In the genomic region with DNA sequence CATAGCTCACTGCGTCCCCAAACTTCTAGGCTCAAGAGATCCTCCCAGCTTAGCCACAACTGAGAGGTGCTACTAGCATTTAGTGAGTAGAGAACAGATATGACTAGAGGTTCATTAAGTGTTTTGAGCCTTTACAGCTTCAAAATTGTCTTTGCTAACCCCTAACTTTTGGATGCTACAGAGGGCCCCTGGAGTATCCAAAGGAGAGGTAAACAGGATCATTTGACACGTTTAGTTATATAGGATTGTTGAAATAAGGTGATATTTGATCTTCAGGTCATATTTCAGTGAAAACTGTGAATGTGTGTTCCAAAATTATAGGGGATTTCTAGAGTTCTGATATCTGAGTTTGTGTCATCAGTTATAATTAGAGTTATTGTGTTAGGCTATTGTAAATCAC, we compare ENCODE assay signal across 27 cellular contexts. TPM values are rescaled to one million over a fixed set of nuclear protein-coding genes. Genes with fewer than 3 reads are reported as not detected.
DNase-seq lines count a peak whose midpoint lies in the region; ATAC-seq, FAIRE-seq and TF ChIP-seq lines count a peak whose summit lies in the region.
"Had no signal": no experiment of that assay in that cellular context is flagged by ENCODE, and none has a peak within 500 bp of the region (broad histone marks: within the 10 kb centered on the region; RNA-seq: fewer than 3 reads in every experiment).

No MANE protein-coding gene starts in this region.

- H3K27me3 ChIP-seq in GM12878 (replicated peaks in 1 of 2; ENCODE audit: control insufficient read depth in 2 of 2, insufficient read depth in 2 of 2, low read length in 1 of 2) (no peaks in the 10 kb centered on the region), trophoblast cell (ENCODE audit: insufficient read depth, low read length) (no peaks in the 10 kb centered on the region)

- in situ Hi-C loops in GM12878 (cut with MboI) = loop anchor here (5.0 kb wide), 1 partner anchor 34 kb away; a partner anchor contains a TSS

- peak overlapping the region; percentile 52 for H2BK120ac ChIP-seq in trophoblast cell (ENCODE audit: insufficient read depth, low read length, poor library complexity)

- H2AFZ ChIP-seq in GM12878 (ENCODE audit: control insufficient read depth, low read depth, low read length) (peak overlapping the region; percentile 46; the same call in 1 of the 2 replicates), trophoblast cell (ENCODE audit: insufficient read depth, low read length, poor library complexity) (no peak overlapping the region)

- peaks cover 11% of the 10 kb centered on the region for H3K79me1 ChIP-seq in trophoblast cell (ENCODE audit: low read length)

- TF ChIP-seq POLR2A in GM12878 (IDR thresholded peaks at IDR 0.05; ENCODE audit: low read depth, low read length) = no peak

- DNase-seq in GM12878 (ENCODE audit: low read depth, low spot score) = no peak
- DNase-seq in trophoblast cell = no peak
- DNase-seq in SKM-1 (lab: John Stamatoyannopoulos, UW; ENCODE audit: unreplicated experiment) = no peak
- DNase-seq in WTC11 (ENCODE audit: low spot score) = no peak
- DNase-seq in iPS-NIHi7 (ENCODE audit: extremely low spot score) = no peak
- DNase-seq: CD8-positive, alpha-beta T cell; DMS 273 treated with DMSO at 0.1 percent for 48 hours; DMS79; EL; GDM1; H7; HFFc6; KG1; MM.1S; NCI-H1417; NCI-H1694 treated with DMSO at 0.1 percent for 48 hours; NCI-H2081; NCI-H2227 treated with DMSO at 0.1 percent for 48 hours; NCI-H526 treated with DMSO at 0.1 percent for 48 hours; SHP77 had no signal

- peaks cover 12% of the 10 kb centered on the region for H3K4me1 Mint-ChIP-seq in WTC11
- no peaks in the 10 kb centered on the region for H3K4me1 Mint-ChIP-seq in activated T-helper 17 cell treated with anti-CD3 and anti-CD28 coated beads, Interleukin-2, amount 50 U/mL, for 72 hours

- POLR2A ChIA-PET in HEK293 (lab: Yijun Ruan, JAX) (interaction anchor here (1.1 kb wide), 1 partner anchor 37 kb away, joined by 3 read pairs; no protein-coding TSS in a partner anchor), GM12878 (lab: Charles Lee) (interaction anchor here (0.7 to 4.0 kb wide), 5 partner anchors 23 to 35 kb away, joined by 3 to 19 read pairs (median 5); a partner anchor contains a TSS), WTC11 (lab: Charles Lee) (interaction anchor here (0.9 kb wide), 1 partner anchor 36 kb away, joined by 3 read pairs; a partner anchor contains a TSS)

- peak overlapping the region; percentile 81 for H2BK5ac ChIP-seq in trophoblast cell (ENCODE audit: low read depth, low read length, poor library complexity)

- peak overlapping the region; percentile 79 for H4K91ac ChIP-seq in trophoblast cell (ENCODE audit: low read depth, low read length)

- no TSS peak for BruUV-seq in GM12878 (replicated peaks; lab: Mats Ljungman, UMichigan)

- 34% methylated on average over 2 of the region's 2 CpGs for WGBS in GM12878 (ENCODE audit: insufficient coverage, insufficient replicate concordance, low lambda C conversion rate, missing lambda C conversion rate)
- no CpG with 5 or more reads among the region's 2 CpGs for WGBS in trophoblast cell (ENCODE audit: extremely low coverage, insufficient coverage, insufficient read length)

- H2BK12ac ChIP-seq in trophoblast cell (ENCODE audit: low read length) = peak overlapping the region; percentile 50

- peak; percentile 78 for ATAC-seq in GM12878
- ATAC-seq in WTC11 = no peak
- ATAC-seq in activated T-helper 17 cell treated with anti-CD3 and anti-CD28 coated beads, Interleukin-2, amount 50 U/mL, for 72 hours (replicated peaks) = no peak
- ATAC-seq: CD8-positive, alpha-beta T cell; Panc1 had no signal

- SMC1A ChIA-PET in GM12878 (lab: Charles Lee; ENCODE audit: uncharacterized antibody, unreplicated experiment) = interaction anchor here (0.7 to 20.1 kb wide), 4 partner anchors 14 to 55 kb away, joined by 3 to 645 read pairs (median 4); a partner anchor contains a TSS

- TF ChIP-seq CTCF in HEK293 (tag by site-specific recombination; IDR thresholded peaks at IDR 0.05) (no peak), GM12878 (IDR thresholded peaks at IDR 0.05 in 2 of 3, conservative IDR thresholded peaks at IDR 0.05 in 1 of 3; ENCODE audit: control insufficient read depth in 2 of 3, extremely low read depth in 1 of 3, insufficient read depth in 1 of 3, low read depth in 3 of 3, low read length in 3 of 3) (no peak), WTC11 (IDR thresholded peaks at IDR 0.05) (no peak)

- H3K18ac ChIP-seq in trophoblast cell (ENCODE audit: low read length) = no peak overlapping the region

- RAD21 ChIA-PET in GM12878 (lab: Charles Lee; ENCODE audit: unreplicated experiment) = interaction anchor here (0.8 to 14.0 kb wide), 4 partner anchors 19 to 41 kb away, joined by 3 to 286 read pairs (median 31); a partner anchor contains a TSS

- no peak overlapping the region for H3K23ac ChIP-seq in trophoblast cell (ENCODE audit: low read length)

- no peak overlapping the region for H4K12ac ChIP-seq in trophoblast cell (ENCODE audit: low read depth, low read length)

- H3K9me3 Mint-ChIP-seq in WTC11 = no peaks in the 10 kb centered on the region; the same call in 1 of the 2 replicates
- no peaks in the 10 kb centered on the region for H3K9me3 Mint-ChIP-seq in activated T-helper 17 cell treated with anti-CD3 and anti-CD28 coated beads, Interleukin-2, amount 50 U/mL, for 72 hours
- H3K9me3 Mint-ChIP-seq: CD8-positive, alpha-beta T cell; HFFc6 had no signal

- no peak overlapping the region for H3K9ac ChIP-seq in GM12878 (ENCODE audit: control insufficient read depth, insufficient read depth, low read length)
- no peak overlapping the region for H3K9ac ChIP-seq in trophoblast cell (ENCODE audit: low read length)

- H4K8ac ChIP-seq in trophoblast cell (ENCODE audit: low read depth, low read length) = no peak overlapping the region

- no peak overlapping the region for H3K14ac ChIP-seq in trophoblast cell (ENCODE audit: low read length)

- no peaks in the 10 kb centered on the region; the same call in 1 of the 2 replicates for H3K27me3 Mint-ChIP-seq in WTC11 (ENCODE audit: low read depth)
- H3K27me3 Mint-ChIP-seq in activated T-helper 17 cell treated with anti-CD3 and anti-CD28 coated beads, Interleukin-2, amount 50 U/mL, for 72 hours = no peaks in the 10 kb centered on the region
- H3K27me3 Mint-ChIP-seq: B cell had no signal

- CTCF ChIA-PET in HEK293 (lab: Yijun Ruan, JAX) (interaction anchor here (0.7 to 26.4 kb wide), 2 partner anchors 27 to 1573 kb away, joined by 3 to 724 read pairs; a partner anchor contains a TSS), GM12878 (lab: Yijun Ruan, JAX) (interaction anchor here (1.4 to 23.0 kb wide), 6 partner anchors 11 to 504 kb away, joined by 3 to 897 read pairs (median 6); a partner anchor contains a TSS), WTC11 (lab: Charles Lee) (no interaction called here)

- H2AK5ac ChIP-seq in trophoblast cell (ENCODE audit: low read length) = no peak overlapping the region

- no peaks in the 10 kb centered on the region for H3K36me3 Mint-ChIP-seq in WTC11
- H3K36me3 Mint-ChIP-seq in activated T-helper 17 cell treated with anti-CD3 and anti-CD28 coated beads, Interleukin-2, amount 50 U/mL, for 72 hours (ENCODE audit: low read depth) = no peaks in the 10 kb centered on the region
- H3K36me3 Mint-ChIP-seq: CD8-positive, alpha-beta T cell had no signal

- H3K27ac Mint-ChIP-seq in WTC11 = no peak overlapping the region
- no peak overlapping the region for H3K27ac Mint-ChIP-seq in activated T-helper 17 cell treated with anti-CD3 and anti-CD28 coated beads, Interleukin-2, amount 50 U/mL, for 72 hours
- H3K27ac Mint-ChIP-seq: B cell; CD8-positive, alpha-beta T cell; HFFc6 had no signal

- H3K4me2 ChIP-seq in GM12878 (ENCODE audit: control insufficient read depth, insufficient read depth) (no peak overlapping the region), trophoblast cell (ENCODE audit: low read length) (peak overlapping the region; percentile 19)

- no peak overlapping the region for H3K4ac ChIP-seq in trophoblast cell (ENCODE audit: low read depth, low read length)

- H3K4me1 ChIP-seq in HEK293 (ENCODE audit: control insufficient read depth, insufficient read depth, low read length) = no peaks in the 10 kb centered on the region
- H3K4me1 ChIP-seq in GM12878 (ENCODE audit: control insufficient read depth, insufficient read depth, low read length) = no peaks in the 10 kb centered on the region
- H3K4me1 ChIP-seq in trophoblast cell (ENCODE audit: control insufficient read depth in 1 of 2, insufficient read depth in 2 of 2, low read length in 2 of 2) = peaks cover 0 to 2% of the 10 kb centered on the region in 2 experiments

- no peaks in the 10 kb centered on the region for H3K9me3 ChIP-seq in HEK293 (ENCODE audit: control insufficient read depth, insufficient read depth, low read depth, low read length)
- no peaks in the 10 kb centered on the region for H3K9me3 ChIP-seq in GM12878 (replicated peaks; ENCODE audit: control insufficient read depth, insufficient read depth, low read length)
- no peaks in the 10 kb centered on the region for H3K9me3 ChIP-seq in trophoblast cell (ENCODE audit: insufficient read depth, low read depth, low read length)

- H3K36me3 ChIP-seq in HEK293 (ENCODE audit: control insufficient read depth in 2 of 2, insufficient read depth in 1 of 2, low read length in 2 of 2) = no peaks in the 10 kb centered on the region
- H3K36me3 ChIP-seq in GM12878 (ENCODE audit: control insufficient read depth in 2 of 2, insufficient read depth in 2 of 2, low read length in 1 of 2) = no peaks in the 10 kb centered on the region
- H3K36me3 ChIP-seq in trophoblast cell (ENCODE audit: control insufficient read depth in 1 of 2, insufficient read depth in 2 of 2, low read length in 2 of 2) = no peaks in the 10 kb centered on the region

- H3K4me3 ChIP-seq in HEK293 (ENCODE audit: low read depth, low read length) = no peak overlapping the region
- H3K4me3 ChIP-seq in GM12878 = no peak overlapping the region
- H3K4me3 ChIP-seq in trophoblast cell (ENCODE audit: low read depth, low read length) = no peak overlapping the region

- H4K20me1 ChIP-seq in GM12878 (ENCODE audit: control insufficient read depth, insufficient read depth) = no peaks in the 10 kb centered on the region

- FAIRE-seq in GM12878 (lab: Jason Lieb, UNC) = no peak
- FAIRE-seq: GM12891 had no signal

- no peak for TF ChIP-seq EP300 in GM12878 (IDR thresholded peaks at IDR 0.05; ENCODE audit: borderline replicate concordance in 1 of 2, control insufficient read depth in 1 of 2, low read depth in 2 of 2, low read length in 2 of 2)

- intact Hi-C loops in GM12878 (cut with micrococcal nuclease; ENCODE audit: unreplicated experiment) = no loop called here

- TF ChIP-seq RAD21 in GM12878 (IDR thresholded peaks at IDR 0.05; ENCODE audit: insufficient read depth, low read depth, low read length) = no peak

- H3K27ac ChIP-seq in HEK293 (ENCODE audit: extremely low read depth, low read depth, low read length) (no peak overlapping the region), GM12878 (ENCODE audit: control insufficient read depth, insufficient read depth) (no peak overlapping the region), trophoblast cell (ENCODE audit: low read depth, low read length) (peak overlapping the region; percentile 93)
- H3K27ac ChIP-seq: C4-2B, RWPE1 had no signal

- no peak overlapping the region for H3K4me3 Mint-ChIP-seq in WTC11
- H3K4me3 Mint-ChIP-seq in activated T-helper 17 cell treated with anti-CD3 and anti-CD28 coated beads, Interleukin-2, amount 50 U/mL, for 72 hours = no peak overlapping the region
- H3K4me3 Mint-ChIP-seq: B cell; CD8-positive, alpha-beta T cell; HFFc6 had no signal

- no peaks in the 10 kb centered on the region for H3K79me2 ChIP-seq in GM12878 (ENCODE audit: control insufficient read depth, insufficient read depth, low read length)
- H3K79me2 ChIP-seq in trophoblast cell (ENCODE audit: control insufficient read depth, insufficient read depth, low read length, poor library complexity) = no peaks in the 10 kb centered on the region

RNA-seq across cellular contexts. Expression of a gene that starts 19.2 kb away (rescaled TPM):
- 4.1 and 4.5 TPM in 2 replicates for total RNA-seq in GM12878 (2013; cell fraction: nucleolus; rRNA removed)
- total RNA-seq in GM12878 (2014; rRNA removed) = 1.5 and 2.1 TPM in 2 replicates
- 1.9 and 2.3 TPM in 2 replicates for total RNA-seq in GM12878 (2014; rRNA removed; fragmentation: Illumina TruSeq; extraction: Trizol)
- total RNA-seq in GM12878 (2021) = 2.3 and 3.2 TPM in 2 replicates
- 1.1 TPM for polyA plus RNA-seq in GM12878 (2011; ENCODE audit: low read depth)
- 5.9 TPM in 2 replicates for polyA plus RNA-seq in GM12878 (2011; rRNA removed)
- 4.6 and 4.8 TPM in 2 replicates for polyA plus RNA-seq in GM12878 (2011; cell fraction: cytosol; rRNA removed)
- 5.6 and 6.5 TPM in 2 replicates for polyA plus RNA-seq in GM12878 (2011; cell fraction: nucleus; rRNA removed)
- 0.95 and 2.1 TPM in 2 replicates for polyA plus RNA-seq in GM12878 (2012)
- polyA plus RNA-seq in GM12878 (2014; fragmentation: Illumina TruSeq; extraction: Trizol) = 2.2 and 5.1 TPM in 2 replicates
- polyA plus RNA-seq in GM12878 (2014; fragmentation: Nextera tagmentation; extraction: Ambion mirVana) = 1 to 10 TPM in 1 of 2 experiments, under 1 TPM in 1; 0.52 to 1.2 TPM
- polyA plus RNA-seq in GM12878 (2014; rRNA removed) = 2.2 and 3.0 TPM in 2 replicates
- 1 to 10 TPM; 1.3 to 1.5 TPM for polyA plus RNA-seq in GM12878 (2016; fragmentation: Nextera tagmentation; extraction: Ambion mirVana)
- 6.9 and 8.1 TPM in 2 replicates for polyA minus RNA-seq in GM12878 (2011; rRNA and poly(A)+ RNA removed)
- polyA minus RNA-seq in GM12878 (2011; cell fraction: cytosol; rRNA and poly(A)+ RNA removed) = 1.1 and 1.9 TPM in 2 replicates
- 2.1 and 2.3 TPM in 2 replicates for polyA minus RNA-seq in GM12878 (2011; cell fraction: nucleus; rRNA and poly(A)+ RNA removed)
- 1.7 and 1.8 TPM in 2 replicates for polyA plus RNA-seq in trophoblast cell (2013)
- total RNA-seq in WTC11 (2021) = 1.9 to 2.4 TPM (median 2.0 TPM) in 3 replicates
- 1 to 10 TPM; 1.7 to 2.1 TPM for total RNA-seq in activated T-helper 17 cell treated with anti-CD3 and anti-CD28 coated beads, Interleukin-2, amount 50 U/mL, for 72 hours
